32 cellular contexts compared by ENCODE assay signal in genomic region chr3:160774172-160774571, GRCh38.
"Had no signal": no experiment of that assay in that cellular context is flagged by ENCODE, and none has a peak within 500 bp of the region (broad histone marks: within the 10 kb centered on the region; RNA-seq: fewer than 3 reads in every experiment).

No MANE protein-coding gene starts in this region.

- H3K9me3 Mint-ChIP-seq: mesothelial cell of epicardium; naive B cell; nephron; neural progenitor cell; stimulated activated naive B cell treated with anti-CD40 and anti-IgM and Interleukin-4, amounts not matched to agents 10 μg/mL and 1 μg/mL and 100 μg/mL, for 72 hours had no signal

- ATAC-seq: left cardiac atrium, left lung, lower lobe of right lung, right cardiac atrium, sciatic nerve had no signal

- H3K27me3 ChIP-seq: left lung, neural progenitor cell, neutrophil, ovary, stomach, testis, thyroid gland, transverse colon, upper lobe of left lung, vagina had no signal

- H3K4me1 Mint-ChIP-seq: mesothelial cell of epicardium, naive B cell, nephron had no signal

- H3K4me2 ChIP-seq: neural progenitor cell had no signal

- H3K9ac ChIP-seq: neural progenitor cell had no signal

- H3K4me1 ChIP-seq: left lung, prostate gland, testis had no signal

- H3K27me3 Mint-ChIP-seq: stimulated activated naive B cell treated with anti-CD40 and anti-IgM and Interleukin-4, amounts not matched to agents 10 μg/mL and 1 μg/mL and 100 μg/mL, for 72 hours had no signal

- H3K36me3 ChIP-seq: left lung, lower lobe of right lung, neural progenitor cell, neutrophil, ovary, prostate gland, stomach, thyroid gland, transverse colon, upper lobe of left lung, vagina had no signal

- H3K9me3 ChIP-seq: left lung, lower lobe of right lung, neutrophil, ovary, prostate gland, stomach, testis, thyroid gland, transverse colon, upper lobe of left lung, vagina had no signal

- DNase-seq: hypothalamus; kidney glomerular epithelial cell; left cardiac atrium; left lung; lower lobe of right lung; mammary epithelial cell; mesenchymal stem cell; naive B cell; occipital lobe; ovary; posterior cingulate gyrus; retina; right cardiac atrium; stimulated activated CD4-positive, alpha-beta T cell treated with anti-CD3 and anti-CD28 coated beads, Interleukin-12 subunit alpha, Interleukin-12 subunit beta, amount 100 ng/mL, for 4 hours; stimulated activated CD4-positive, alpha-beta T cell treated with anti-CD3 and anti-CD28 coated beads, Interleukin-15, amount 100 ng/mL, for 24 hours; stimulated activated CD4-positive, alpha-beta T cell treated with anti-CD3 and anti-CD28 coated beads, Interleukin-2, amount 100 ng/mL, for 24 hours; stimulated activated CD4-positive, alpha-beta T cell treated with anti-CD3 and anti-CD28 coated beads, Interleukin-4, amount 100 ng/mL, for 1 hour; stimulated activated naive B cell treated with anti-CD40 and anti-IgM and Interleukin-4, amounts not matched to agents 10 μg/mL and 1 μg/mL and 100 μg/mL, for 72 hours; stimulated activated naive CD8-positive, alpha-beta T cell treated with anti-CD3 and anti-CD28 coated beads, Interleukin-15, Interleukin-2, amounts not matched to agents 100 U/mL and 50 U/mL, for 24 hours; stomach; testis; thyroid gland; transverse colon; upper lobe of left lung had no signal

- H3K27ac Mint-ChIP-seq: mesothelial cell of epicardium; nephron; neural progenitor cell; stimulated activated naive B cell treated with anti-CD40 and anti-IgM and Interleukin-4, amounts not matched to agents 10 μg/mL and 1 μg/mL and 100 μg/mL, for 72 hours had no signal

- H3K4me3 Mint-ChIP-seq: mesothelial cell of epicardium; naive B cell; nephron; neural progenitor cell; stimulated activated naive B cell treated with anti-CD40 and anti-IgM and Interleukin-4, amounts not matched to agents 10 μg/mL and 1 μg/mL and 100 μg/mL, for 72 hours had no signal

- H3K27ac ChIP-seq: left lung, lower lobe of right lung, neural progenitor cell, neutrophil, ovary, prostate gland, skin epidermis, stomach, testis, upper lobe of left lung, vagina had no signal

- H3K4me3 ChIP-seq: left lung, lower lobe of right lung, neural progenitor cell, ovary, prostate gland, skin epidermis, stomach, testis, thyroid gland, transverse colon, upper lobe of left lung, vagina had no signal

- H3K36me3 Mint-ChIP-seq: mesothelial cell of epicardium; naive B cell; neural progenitor cell; stimulated activated naive B cell treated with anti-CD40 and anti-IgM and Interleukin-4, amounts not matched to agents 10 μg/mL and 1 μg/mL and 100 μg/mL, for 72 hours had no signal

- H2AFZ ChIP-seq: neural progenitor cell had no signal
